8 cellular contexts compared by ENCODE assay signal in genomic region chr17:978110-979093, GRCh38. TPM values are rescaled to one million over a fixed set of nuclear protein-coding genes. Genes with fewer than 3 reads are reported as not detected.
DNase-seq lines count a peak whose midpoint lies in the region; ATAC-seq, FAIRE-seq and TF ChIP-seq lines count a peak whose summit lies in the region.

No MANE protein-coding gene starts in this region.

- no peak for TF ChIP-seq POLR2A in ovary (IDR thresholded peaks at IDR 0.05)
- TF ChIP-seq POLR2A in GM12892 (IDR thresholded peaks at IDR 0.05; ENCODE audit: low read depth, low read length) = no peak

- 0 out of 2 replicates have a peak, but pooled peaks cover 4% of the 10 kb centered on the region for H3K4me1 ChIP-seq in SJCRH30
- peaks cover 1% of the 10 kb centered on the region for H3K4me1 ChIP-seq in ovary (ENCODE audit: insufficient read depth)

- TF ChIP-seq EP300 in ovary (IDR thresholded peaks at IDR 0.05) = no peak

- peak; percentile 38 to 39 for DNase-seq in SJCRH30
- peak; percentile 52 for DNase-seq in fibroblast of gingiva (ENCODE audit: low read depth)
- DNase-seq in ovary = peak in 4 of 5 donors; percentile 40 to 65 (median 59)
- no peak for DNase-seq in middle frontal gyrus (ENCODE audit: extremely low spot score, low spot score)
- no peak for DNase-seq in GM12892 (ENCODE audit: insufficient read length)

- H3K4me3 ChIP-seq in SJCRH30 (peak overlapping the region; percentile 90), ovary (peak overlapping the region; percentile 79)

- peaks cover 2% of the 10 kb centered on the region; the same call in 1 of the 2 replicates for H3K36me3 ChIP-seq in SJCRH30
- H3K36me3 ChIP-seq in ovary = no peaks in the 10 kb centered on the region

- H3K27ac ChIP-seq in SJCRH30 (peak overlapping the region; percentile 76), ovary (peak overlapping the region in 1 of 2 donors; percentile 52)

- ATAC-seq in GM18520 (IDR thresholded peaks at IDR 0.05; ENCODE audit: unreplicated experiment) = no peak
- ATAC-seq in HG03280 (IDR thresholded peaks at IDR 0.05; ENCODE audit: unreplicated experiment) = no peak

- H3K27me3 ChIP-seq in SJCRH30 = no peaks in the 10 kb centered on the region
- no peaks in the 10 kb centered on the region for H3K27me3 ChIP-seq in ovary

- intact Hi-C loops in ovary (cut with DNase I) = loop anchor here in 2 of 4 donors (2.0 to 5.0 kb wide), 2 partner anchors 76 to 100 kb away; no protein-coding TSS in a partner anchor

- H3K9me3 ChIP-seq in SJCRH30 (replicated peaks) (no peaks in the 10 kb centered on the region), ovary (no peaks in the 10 kb centered on the region)

- FAIRE-seq in G401.6 (lab: Jason Lieb, UNC) (peak; percentile 75), GM12892 (lab: Jason Lieb, UNC) (no peak)

- TF ChIP-seq CTCF in ovary (IDR thresholded peaks at IDR 0.05) = no peak

- 2 to 3% (median 2%) methylated on average over 42 to 72 of the region's 72 CpGs for WGBS in ovary, 3 donors

RNA-seq across cellular contexts. Expression of gene NXN, which starts 1.2 kb away (rescaled TPM):
- total RNA-seq in SJCRH30 (2014; rRNA removed; shearing (Covaris generic)) = 32.8 and 35.2 TPM in 2 replicates
- 10 to 100 TPM in 6 of 7 donors, 1 to 10 TPM in 1; 5.5 to 34.8 (median 28.4) TPM for total RNA-seq in ovary
- 10 to 100 TPM; 24.3 to 29.9 TPM for polyA plus RNA-seq in ovary
- 2.0 TPM for polyA plus RNA-seq in GM12892 (2012; ENCODE audit: missing spikeins)

RNA-seq across cellular contexts. Expression of gene TIMM22, which starts 18.5 kb away (rescaled TPM):
- total RNA-seq in SJCRH30 (2014; rRNA removed; shearing (Covaris generic)) = 15.6 and 17.4 TPM in 2 replicates
- total RNA-seq in ovary = 10 to 100 TPM in 6 of 7 donors, 1 to 10 TPM in 1; 7.9 to 15.1 (median 11.3) TPM
- 10 to 100 TPM in 1 of 2 donors, 1 to 10 TPM in 1; 8.9 to 12.6 TPM for polyA plus RNA-seq in ovary
- 7.4 TPM for polyA plus RNA-seq in GM12892 (2012; ENCODE audit: missing spikeins)

Comparison
In these comparisons a context has a peak if more than half of its experiments do, and no peak if none do; other contexts are left out.
1. DNase-seq: peak in SJCRH30 (2 of 2), fibroblast of gingiva (single experiment) and ovary (4 of 5); none in middle frontal gyrus (single experiment) and GM12892 (single experiment).